Comparison of ENCODE assay signal across 20 cellular contexts in the genomic region with DNA sequence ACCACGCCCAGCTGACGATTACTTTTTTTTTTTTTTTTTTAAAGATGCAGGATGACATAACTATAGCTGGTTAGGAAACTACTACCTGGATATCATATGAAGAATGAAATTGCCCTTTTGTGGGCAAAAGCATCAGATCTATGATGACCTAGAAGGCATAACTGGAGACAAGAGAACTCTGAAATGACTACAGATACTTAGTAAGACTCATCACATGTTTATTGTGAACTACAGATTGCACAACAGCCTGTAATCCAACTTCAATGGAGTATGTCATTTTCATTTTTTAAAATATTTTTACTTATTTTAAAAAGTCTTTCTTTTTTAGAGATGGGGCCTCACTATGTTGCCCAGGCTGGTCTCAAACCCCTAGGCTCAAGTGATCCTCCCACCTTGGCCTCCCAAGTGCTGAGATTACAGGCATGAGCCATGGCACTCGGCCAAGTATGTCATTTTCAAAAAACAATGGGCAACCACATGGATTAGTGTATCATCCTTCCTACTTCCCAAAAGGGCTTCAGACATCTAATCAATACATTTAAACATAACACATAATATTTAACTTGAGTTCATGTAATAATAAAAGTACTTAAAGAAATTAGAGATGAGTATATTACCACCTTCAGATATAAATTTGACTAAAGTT. TPM values are rescaled to one million over a fixed set of nuclear protein-coding genes. Genes with fewer than 3 reads are reported as not detected.
A peak's percentile ranks its signal among the peaks of the same experiment; 100 is the strongest.
DNase-seq lines count a peak whose midpoint lies in the region; ATAC-seq and TF ChIP-seq lines count a peak whose summit lies in the region.
"Had no signal": no experiment of that assay in that cellular context is flagged by ENCODE, and none has a peak within 500 bp of the region (broad histone marks: within the 10 kb centered on the region; RNA-seq: fewer than 3 reads in every experiment).

No MANE protein-coding gene starts in this region.

- TF ChIP-seq EP300 in Ishikawa (IDR thresholded peaks at IDR 0.05; ENCODE audit: borderline replicate concordance) = no peak

- H3K4me1 Mint-ChIP-seq in activated naive CD4-positive, alpha-beta T cell treated with anti-CD3 and anti-CD28 coated beads, Interleukin-2, amount 50 U/mL, for 24 hours = peaks cover 57% of the 10 kb centered on the region

- peaks cover 4% of the 10 kb centered on the region for H3K36me3 Mint-ChIP-seq in activated naive CD4-positive, alpha-beta T cell treated with anti-CD3 and anti-CD28 coated beads, Interleukin-2, amount 50 U/mL, for 24 hours

- in situ Hi-C loops in ACHN (cut with HindIII; ENCODE audit: low pct_ligation_motif_present, low pct_unique_long_range_greater_than_20kb, low sequenced_read_pairs) = no loop called here

- DNase-seq in activated naive CD4-positive, alpha-beta T cell treated with Interleukin-2 at 50 U/mL for 16 hours = no peak
- DNase-seq in cardiac fibroblast (ENCODE audit: low read depth in 2 of 2) (peak; percentile 19 to 73), renal cortical epithelial cell (ENCODE audit: low read depth) (peak; percentile 31), H4 (ENCODE audit: low spot score) (no peak), ACHN (no peak), sciatic nerve (ENCODE audit: low spot score) (no peak)
- DNase-seq: activated effector memory CD4-positive, alpha-beta T cell treated with Interleukin-2 at 50 U/mL for 16 hours; Calu3; KBM-7; left ventricle myocardium inferior; NCI-H1417; NCI-H2227 treated with DMSO at 0.1 percent for 48 hours; occipital lobe; SHP77; stimulated activated CD4-positive, alpha-beta T cell treated with anti-CD3 and anti-CD28 coated beads, Interleukin-2, amount 100 ng/mL, for 48 hours had no signal

- TF ChIP-seq CTCF in cardiac fibroblast (IDR thresholded peaks at IDR 0.05; ENCODE audit: low read depth, low read length) = no peak

- intact Hi-C loops in sciatic nerve (cut with DNase I) = no loop called here

- no peaks in the 10 kb centered on the region for H3K27me3 Mint-ChIP-seq in activated naive CD4-positive, alpha-beta T cell treated with anti-CD3 and anti-CD28 coated beads, Interleukin-2, amount 50 U/mL, for 24 hours

- no peaks in the 10 kb centered on the region for H3K9me3 Mint-ChIP-seq in activated naive CD4-positive, alpha-beta T cell treated with anti-CD3 and anti-CD28 coated beads, Interleukin-2, amount 50 U/mL, for 24 hours
- H3K9me3 Mint-ChIP-seq: T-helper 1 cell treated with Interleukin-12 subunit alpha and Interleukin-12 subunit beta and Interleukin-4 antibody, amounts not matched to agents 30 μg/mL and 1 μg/mL, for 36 hours had no signal

- peak overlapping the region; percentile 4 for H3K4me3 Mint-ChIP-seq in activated naive CD4-positive, alpha-beta T cell treated with anti-CD3 and anti-CD28 coated beads, Interleukin-2, amount 50 U/mL, for 24 hours
- H3K4me3 Mint-ChIP-seq: T-helper 1 cell treated with Interleukin-12 subunit alpha and Interleukin-12 subunit beta and Interleukin-4 antibody, amounts not matched to agents 30 μg/mL and 1 μg/mL, for 36 hours had no signal

- ATAC-seq in sciatic nerve = no peak

- no peak overlapping the region for H3K27ac Mint-ChIP-seq in activated naive CD4-positive, alpha-beta T cell treated with anti-CD3 and anti-CD28 coated beads, Interleukin-2, amount 50 U/mL, for 24 hours
- H3K27ac Mint-ChIP-seq: T-helper 1 cell treated with Interleukin-12 subunit alpha and Interleukin-12 subunit beta and Interleukin-4 antibody, amounts not matched to agents 30 μg/mL and 1 μg/mL, for 36 hours had no signal

- H3K4me3 ChIP-seq in cardiac fibroblast (replicated peaks in 1 of 2; ENCODE audit: low read depth in 2 of 2, low read length in 2 of 2) = no peak overlapping the region
- H3K4me3 ChIP-seq: ascending aorta, left ventricle myocardium inferior, suprapubic skin had no signal

- no peak for TF ChIP-seq RAD21 in Ishikawa (IDR thresholded peaks at IDR 0.05; ENCODE audit: low read depth)

TF ChIP-seq in Ishikawa, 13 proteins besides CTCF, POLR2A, EP300 and RAD21:
- TF ChIP-seq NFIC (IDR thresholded peaks at IDR 0.05) (0 out of 2 replicates have a peak, but pooled peaks have one; percentile 9), FOXM1 (IDR thresholded peaks at IDR 0.05; ENCODE audit: borderline replicate concordance, low read depth) (no peak)

RNA-seq across cellular contexts. Expression of a gene that starts 3.3 kb away (rescaled TPM):
- total RNA-seq in renal cortical epithelial cell (51.1 and 67.1 TPM in 2 replicates), sciatic nerve (31.5 TPM)
- 28.9 and 30.3 TPM in 2 replicates for total RNA-seq in H4 (2014; rRNA removed; shearing (Covaris generic))

Comparison
In these comparisons a context has a peak if more than half of its experiments do, and no peak if none do; other contexts are left out.
1. DNase-seq: peak in cardiac fibroblast (2 of 2) and renal cortical epithelial cell (single experiment); none in activated naive CD4-positive, alpha-beta T cell treated with Interleukin-2 at 50 U/mL for 16 hours (single experiment), H4 (single experiment), ACHN (single experiment) and sciatic nerve (single experiment).